Comparison of ENCODE assay signal across 21 cellular contexts in genomic region chr6:43985329-43985728, GRCh38.
DNase-seq lines count a peak whose midpoint lies in the region; ATAC-seq, FAIRE-seq and TF ChIP-seq lines count a peak whose summit lies in the region.
"Had no signal": no experiment of that assay in that cellular context is flagged by ENCODE, and none has a peak within 500 bp of the region (broad histone marks: within the 10 kb centered on the region; RNA-seq: fewer than 3 reads in every experiment).

No MANE protein-coding gene starts in this region.

- WGBS in H1 (ENCODE audit: extremely low coverage in 1 of 2, insufficient coverage in 1 of 2, insufficient read length in 1 of 2, insufficient replicate concordance in 2 of 2, low coverage in 1 of 2, low lambda C conversion rate in 2 of 2, missing lambda C conversion rate in 1 of 2), 2 experiments = 88% methylated on average over 2 of the region's 2 CpGs; no CpG with 5 or more reads in 1 of the 2 experiments

- H3K79me1 ChIP-seq in H1 (ENCODE audit: low read depth, low read length) = no peaks in the 10 kb centered on the region

- H3K27ac ChIP-seq in HEK293 (ENCODE audit: extremely low read depth, low read depth, low read length) (no peak overlapping the region; the same call in 1 of the 2 replicates), H1 (ENCODE audit: low read depth, low read length) (no peak overlapping the region)
- H3K27ac ChIP-seq: 22Rv1, KMS-11, PC-9 had no signal

- TF ChIP-seq POLR2A in H1 (IDR thresholded peaks at IDR 0.05; ENCODE audit: control extremely low read depth in 1 of 2, low read depth in 2 of 2, low read length in 2 of 2) = no peak
- TF ChIP-seq POLR2A in H54 (IDR thresholded peaks at IDR 0.05; ENCODE audit: low read depth, low read length) = no peak

- H3K79me2 ChIP-seq in H1 (ENCODE audit: control insufficient read depth in 1 of 2, insufficient read depth in 2 of 2, low read length in 2 of 2) = no peaks in the 10 kb centered on the region

- H2BK12ac ChIP-seq in H1 (ENCODE audit: low read depth, low read length) = no peak overlapping the region

- TF ChIP-seq CTCF in HEK293 (tag by site-specific recombination; IDR thresholded peaks at IDR 0.05) (no peak), H1 (IDR thresholded peaks at IDR 0.05; ENCODE audit: control extremely low read depth in 1 of 3, insufficient read depth in 1 of 3, low read depth in 1 of 3, low read length in 3 of 3) (no peak)

- H3K36me3 ChIP-seq in HEK293 (ENCODE audit: control insufficient read depth in 2 of 2, insufficient read depth in 1 of 2, low read length in 2 of 2) (no peaks in the 10 kb centered on the region), H1 (ENCODE audit: control insufficient read depth in 2 of 4, insufficient read depth in 4 of 4, low read length in 3 of 4) (no peaks in the 10 kb centered on the region)

- FAIRE-seq in H1 (lab: Jason Lieb, UNC) (no peak), H54 (lab: Jason Lieb, UNC) (no peak)
- FAIRE-seq: GM12891, GM18507 had no signal

- TF ChIP-seq RAD21 in H1 (IDR thresholded peaks at IDR 0.05 in 1 of 2, conservative IDR thresholded peaks at IDR 0.05 in 1 of 2; ENCODE audit: low read depth in 2 of 2, low read length in 2 of 2) = no peak

- H3K23me2 ChIP-seq in H1 (ENCODE audit: low read depth, low read length) = no peaks in the 10 kb centered on the region

- H4K91ac ChIP-seq in H1 (replicated peaks; ENCODE audit: insufficient read length, low read length) = no peak overlapping the region

- H3K4me1 ChIP-seq in HEK293 (ENCODE audit: control insufficient read depth, insufficient read depth, low read length) = peaks cover 18% of the 10 kb centered on the region
- H3K4me1 ChIP-seq in H1 (replicated peaks in 1 of 4; ENCODE audit: control insufficient read depth in 3 of 4, insufficient read depth in 4 of 4, low read length in 3 of 4) = peaks cover 0 to 7% (median 2%) of the 10 kb centered on the region in 4 experiments; a peak in 3 of 7 replicates

- TF ChIP-seq EP300 in H1 (IDR thresholded peaks at IDR 0.05; ENCODE audit: borderline replicate concordance in 1 of 2, low read depth in 2 of 2, low read length in 2 of 2) = no peak

- H2BK20ac ChIP-seq in H1 (ENCODE audit: low read length) = 0 out of 2 replicates have a peak overlapping the region, but pooled peaks have one; percentile 61

- POLR2A ChIA-PET in HEK293 (lab: Yijun Ruan, JAX) = no interaction called here
- POLR2A ChIA-PET in H1 (lab: Charles Lee; ENCODE audit: partially characterized antibody) = interaction anchor here (1.0 to 1.1 kb wide), 2 partner anchors 9 to 355 kb away, joined by 3 to 4 read pairs; no protein-coding TSS in a partner anchor

- no peak overlapping the region; the same call in 1 of the 2 replicates for H2BK15ac ChIP-seq in H1 (ENCODE audit: low read length)

- no peak for ATAC-seq in HG03378 (IDR thresholded peaks at IDR 0.05; ENCODE audit: unreplicated experiment)

- H4K20me1 ChIP-seq in H1 (replicated peaks in 1 of 2; ENCODE audit: control insufficient read depth in 1 of 2, insufficient read depth in 2 of 2, low read length in 2 of 2) = no peaks in the 10 kb centered on the region

- H3K4me2 ChIP-seq in H1 (ENCODE audit: insufficient read depth in 1 of 2, low read depth in 2 of 2, low read length in 2 of 2) = no peak overlapping the region
- H3K4me2 ChIP-seq: GM23338, KMS-11, PC-9 had no signal

- H3K27me3 ChIP-seq in H1 (replicated peaks in 1 of 4; ENCODE audit: control insufficient read depth in 3 of 4, extremely low read depth in 1 of 4, insufficient read depth in 3 of 4, low read length in 3 of 4) = no peaks in the 10 kb centered on the region

- H3K9me3 ChIP-seq in HEK293 (ENCODE audit: control insufficient read depth, insufficient read depth, low read depth, low read length) (no peaks in the 10 kb centered on the region), H1 (ENCODE audit: insufficient read depth in 2 of 2, low read depth in 1 of 2, low read length in 1 of 2) (no peaks in the 10 kb centered on the region)

- intact Hi-C loops in posterior vena cava (cut with DNase I) = no loop called here

- no peak overlapping the region for H2BK5ac ChIP-seq in H1 (ENCODE audit: low read depth, low read length)

- DNase-seq in DMS153 (lab: John Stamatoyannopoulos, UW) (peak; percentile 17), DMS153 treated with DMSO at 0.1 percent for 48 hours (lab: John Stamatoyannopoulos, UW; ENCODE audit: unreplicated experiment) (no peak), H1 (ENCODE audit: low read depth in 1 of 2, low spot score in 2 of 2) (no peak), posterior vena cava (ENCODE audit: low spot score) (peak; percentile 45), H54 (ENCODE audit: insufficient read length, low spot score) (no peak)
- no peak for DNase-seq in effector CD8-positive, alpha-beta T cell (lab: John Stamatoyannopoulos, UW)
- DNase-seq: COR-L47, DMS 273 treated with DMSO at 0.1 percent for 48 hours, EL, HFFc6, MV-4-11, NCI-H1417 treated with DMSO at 0.1 percent for 48 hours, NCI-H2029 treated with DMSO at 0.1 percent for 48 hours, PC-9 had no signal

- no peak overlapping the region for H3K18ac ChIP-seq in H1 (ENCODE audit: extremely low read depth, low read length)

- H3K9ac ChIP-seq in H1 (replicated peaks in 1 of 4; ENCODE audit: extremely low read depth in 1 of 4, low read depth in 3 of 4, low read length in 3 of 4) = no peak overlapping the region
- H3K9ac ChIP-seq: KMS-11 had no signal

- no peak overlapping the region for H3K23ac ChIP-seq in H1 (ENCODE audit: insufficient read length)

- H4K8ac ChIP-seq in H1 (ENCODE audit: extremely low read depth, insufficient read depth, low read length) = no peak overlapping the region

- H3K56ac ChIP-seq in H1 (replicated peaks; ENCODE audit: insufficient read length, low read depth, low read length) = no peak overlapping the region

- CTCF ChIA-PET in HEK293 (lab: Yijun Ruan, JAX) (interaction anchor here (1.1 kb wide), 1 partner anchor 16 kb away, joined by 5 read pairs; no protein-coding TSS in a partner anchor), H1 (lab: Charles Lee; ENCODE audit: partially characterized antibody) (interaction anchor here (0.6 to 3.3 kb wide), 9 partner anchors 15 to 317 kb away, joined by 3 to 12 read pairs (median 3); no protein-coding TSS in a partner anchor)

- H3K4ac ChIP-seq in H1 (replicated peaks; ENCODE audit: insufficient read length, low read depth, low read length) = no peak overlapping the region

- no peak overlapping the region for H2AK5ac ChIP-seq in H1 (ENCODE audit: low read depth, low read length)

- H2AFZ ChIP-seq in H1 (ENCODE audit: low read length) = no peak overlapping the region
- H2AFZ ChIP-seq: GM23338, PC-9 had no signal

- H3K4me3 ChIP-seq in HEK293 (ENCODE audit: low read depth, low read length) (no peak overlapping the region), H1 (ENCODE audit: extremely low read depth in 1 of 4, insufficient read depth in 2 of 4, low read depth in 3 of 4, low read length in 4 of 4) (no peak overlapping the region)
- H3K4me3 ChIP-seq: GM23338, PC-9 had no signal

- no peak overlapping the region for H3K14ac ChIP-seq in H1 (ENCODE audit: insufficient read length)

- no peak overlapping the region for H2BK120ac ChIP-seq in H1 (replicated peaks; ENCODE audit: low read depth, low read length)

- H4K5ac ChIP-seq in H1 (ENCODE audit: insufficient read length, low read depth, low read length) = no peak overlapping the region

TF ChIP-seq in HEK293, 187 proteins besides CTCF, POLR2A, EP300 and RAD21:
- peak; percentile 99 for TF ChIP-seq ZSCAN16 (tag by site-specific recombination; IDR thresholded peaks at IDR 0.05)
- no peak for TF ChIP-seq GLIS2 (tag by site-specific recombination; IDR thresholded peaks at IDR 0.05)

TF ChIP-seq in H1, 55 proteins besides CTCF, POLR2A, EP300 and RAD21:
- TF ChIP-seq KDM1A (IDR thresholded peaks at IDR 0.05; ENCODE audit: borderline replicate concordance, low read length) = no peak
- no peak for TF ChIP-seq KDM4A (IDR thresholded peaks at IDR 0.05; ENCODE audit: low read depth, low read length, severe bottlenecking)
- no peak for TF ChIP-seq CREB1 (IDR thresholded peaks at IDR 0.05)
- no peak for TF ChIP-seq USF2 (IDR thresholded peaks at IDR 0.05; ENCODE audit: low read length)
- no peak for TF ChIP-seq FOSL1 (IDR thresholded peaks at IDR 0.05; ENCODE audit: insufficient read depth, low read depth, low read length)
- no peak for TF ChIP-seq EGR1 (IDR thresholded peaks at IDR 0.05; ENCODE audit: borderline replicate concordance, low read depth, low read length)
- TF ChIP-seq CHD1 (IDR thresholded peaks at IDR 0.05; ENCODE audit: low read depth, low read length) = no peak
- no peak for TF ChIP-seq TCF12 (IDR thresholded peaks at IDR 0.05; ENCODE audit: low read depth, low read length)
- TF ChIP-seq RFX5 (IDR thresholded peaks at IDR 0.05; ENCODE audit: borderline replicate concordance, low read depth, low read length) = no peak
- no peak for TF ChIP-seq SIRT6 (IDR thresholded peaks at IDR 0.05; ENCODE audit: low read length)
- TF ChIP-seq CEBPB (IDR thresholded peaks at IDR 0.05; ENCODE audit: low read depth, low read length) = no peak
- TF ChIP-seq KDM5A (IDR thresholded peaks at IDR 0.05; ENCODE audit: low read length) = no peak
- no peak for TF ChIP-seq CBX8 (IDR thresholded peaks at IDR 0.05; ENCODE audit: borderline replicate concordance, low read depth, low read length)
- no peak for TF ChIP-seq YY1 (IDR thresholded peaks at IDR 0.05; ENCODE audit: low read depth, low read length)
- no peak for TF ChIP-seq TAF1 (IDR thresholded peaks at IDR 0.05; ENCODE audit: low read depth, low read length)
- no peak for TF ChIP-seq JUND (IDR thresholded peaks at IDR 0.05; ENCODE audit: low read length)
- no peak for TF ChIP-seq ZNF274 (IDR thresholded peaks at IDR 0.05; ENCODE audit: borderline replicate concordance, extremely low read depth, low read length)

Comparison
In these comparisons a context has a peak if more than half of its experiments do, and no peak if none do; other contexts are left out.
1. DNase-seq: peak in DMS153 (single experiment) and posterior vena cava (single experiment); none in DMS153 treated with DMSO at 0.1 percent for 48 hours (single experiment), H1 (0 of 2), H54 (single experiment) and effector CD8-positive, alpha-beta T cell (single experiment).